In the genomic region with DNA sequence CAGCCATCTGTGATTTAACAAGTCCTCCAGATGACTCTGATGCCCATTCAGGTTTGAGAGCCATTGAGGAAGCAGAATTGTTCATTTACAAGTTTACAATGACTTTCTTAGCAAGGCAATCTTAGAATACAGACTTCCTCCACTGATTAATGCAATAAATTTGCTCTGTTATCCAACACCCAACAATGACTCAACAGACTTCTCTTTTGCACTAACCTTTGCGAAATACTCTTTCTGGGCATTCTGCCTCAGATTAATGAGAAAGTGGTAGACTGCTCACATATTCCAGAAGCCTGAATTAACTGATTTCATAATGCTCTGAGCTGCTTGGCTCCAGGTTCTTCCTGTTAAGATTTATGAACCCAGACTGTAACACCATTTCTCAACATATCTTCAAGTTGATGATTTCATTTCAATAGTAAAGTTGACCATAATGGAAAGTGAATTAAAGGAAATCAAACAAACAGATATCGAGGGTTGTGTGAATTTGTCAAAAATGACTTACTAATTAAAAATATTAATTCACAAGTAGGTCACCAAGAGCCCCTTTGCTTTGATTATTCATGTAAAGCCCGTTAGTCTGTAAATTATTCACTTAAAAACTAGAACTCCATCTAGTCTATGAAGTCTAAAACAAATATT, we compare ENCODE assay signal across 13 cellular contexts.
DNase-seq lines count a peak whose midpoint lies in the region; ATAC-seq and TF ChIP-seq lines count a peak whose summit lies in the region.
"Had no signal": no experiment of that assay in that cellular context is flagged by ENCODE, and none has a peak within 500 bp of the region (broad histone marks: within the 10 kb centered on the region; RNA-seq: fewer than 3 reads in every experiment).

No MANE protein-coding gene starts in this region.

- no peak overlapping the region for H2AFZ ChIP-seq in hepatocyte

- H3K4me3 Mint-ChIP-seq in activated CD8-positive, alpha-beta T cell treated with anti-CD3 and anti-CD28 coated beads, Interleukin-2, amount 10 ng/mL, durations not matched to agents 7 days and 5 days, result no peak overlapping the region
- no peak overlapping the region for H3K4me3 Mint-ChIP-seq in T-helper 17 cell
- H3K4me3 Mint-ChIP-seq: CD4-positive, CD25-positive, alpha-beta regulatory T cell had no signal

- TF ChIP-seq CTCF in A673 (conservative IDR thresholded peaks at IDR 0.05; ENCODE audit: low read depth, low read length), result no peak
- TF ChIP-seq CTCF in ascending aorta (IDR thresholded peaks at IDR 0.05), result no peak
- TF ChIP-seq CTCF in hepatocyte (IDR thresholded peaks at IDR 0.05; ENCODE audit: poor library complexity), result no peak
- no peak for TF ChIP-seq CTCF in suprapubic skin (IDR thresholded peaks at IDR 0.05)

- 80% methylated on average over 3 of the region's 3 CpGs for WGBS in hepatocyte (ENCODE audit: low lambda C conversion rate, missing lambda C conversion rate)
- WGBS in suprapubic skin, result 56% methylated on average over 3 of the region's 3 CpGs

- H3K36me3 ChIP-seq in A673 (ENCODE audit: insufficient read depth, low read length, poor library complexity, severe bottlenecking) (no peaks in the 10 kb centered on the region), ascending aorta (peaks cover 0 to 13% of the 10 kb centered on the region in 2 donors), hepatocyte (replicated peaks; ENCODE audit: insufficient read depth, low read depth) (no peaks in the 10 kb centered on the region), suprapubic skin (no peaks in the 10 kb centered on the region)

- H3K4me1 ChIP-seq in A673 (ENCODE audit: insufficient read depth, low read length, poor library complexity, severe bottlenecking) (peaks cover 13% of the 10 kb centered on the region), ascending aorta (peaks cover 7 to 35% of the 10 kb centered on the region in 2 donors), hepatocyte (ENCODE audit: insufficient read depth) (no peaks in the 10 kb centered on the region), suprapubic skin (peaks cover 10% of the 10 kb centered on the region)

- H4K20me1 ChIP-seq in hepatocyte (ENCODE audit: insufficient read depth, poor library complexity, severe bottlenecking), result no peaks in the 10 kb centered on the region

- DNase-seq in A673 (ENCODE audit: low spot score), result peak; percentile 90
- peak; percentile 36 for DNase-seq in HPDE6-E6E7 (ENCODE audit: extremely low spot score)
- peak in 1 of 2 donors; percentile 81 for DNase-seq in ascending aorta (ENCODE audit: low spot score in 2 of 2)
- peak; percentile 57 for DNase-seq in hepatocyte (ENCODE audit: low spot score)
- DNase-seq in suprapubic skin (ENCODE audit: low spot score in 2 of 2), result no peak
- DNase-seq in activated CD8-positive, alpha-beta T cell treated with anti-CD3 and anti-CD28 coated beads, Interleukin-2, amount 10 ng/mL, durations not matched to agents 7 days and 5 days, result no peak
- no peak for DNase-seq in middle frontal gyrus (ENCODE audit: extremely low spot score, low spot score)
- DNase-seq in T-helper 17 cell, result no peak
- DNase-seq: CD4-positive, CD25-positive, alpha-beta regulatory T cell; dorsolateral prefrontal cortex; NCI-H2171 treated with DMSO at 0.1 percent for 48 hours; occipital lobe; T-helper 1 cell had no signal

- H3K9me2 ChIP-seq in hepatocyte (replicated peaks; ENCODE audit: insufficient read depth), result no peaks in the 10 kb centered on the region

- TF ChIP-seq POLR2A in suprapubic skin (IDR thresholded peaks at IDR 0.05), result no peak

- no peak for TF ChIP-seq EP300 in suprapubic skin (IDR thresholded peaks at IDR 0.05)

- CTCF ChIA-PET in A673 (lab: Charles Lee), result interaction anchor here (0.8 kb wide), 1 partner anchor 16 kb away, joined by 3 read pairs; no protein-coding TSS in a partner anchor
- CTCF ChIA-PET in activated CD8-positive, alpha-beta T cell treated with anti-CD3 and anti-CD28 coated beads, Interleukin-2, amount 10 ng/mL, durations not matched to agents 7 days and 5 days (lab: Charles Lee), result no interaction called here

- ATAC-seq in activated CD8-positive, alpha-beta T cell treated with anti-CD3 and anti-CD28 coated beads, Interleukin-2, amount 10 ng/mL, durations not matched to agents 7 days and 5 days, result no peak
- no peak for ATAC-seq in T-helper 17 cell

- no peaks in the 10 kb centered on the region for H3K9me3 Mint-ChIP-seq in activated CD8-positive, alpha-beta T cell treated with anti-CD3 and anti-CD28 coated beads, Interleukin-2, amount 10 ng/mL, durations not matched to agents 7 days and 5 days (ENCODE audit: insufficient read depth)

- BruUV-seq in A673 (replicated peaks; lab: Mats Ljungman, UMichigan), result no TSS peak

- H3K27me3 ChIP-seq in A673 (replicated peaks; ENCODE audit: insufficient read depth, low read depth, low read length, poor library complexity) (no peaks in the 10 kb centered on the region), ascending aorta (no peaks in the 10 kb centered on the region), hepatocyte (no peaks in the 10 kb centered on the region), suprapubic skin (no peaks in the 10 kb centered on the region)
- H3K27me3 ChIP-seq: dorsolateral prefrontal cortex had no signal

- intact Hi-C loops in A673 (cut with micrococcal nuclease; ENCODE audit: unreplicated experiment) (no loop called here), ascending aorta (cut with DNase I) (loop anchor here (2.0 kb wide), 1 partner anchor 16 kb away; no protein-coding TSS in a partner anchor)

- H3K4me2 ChIP-seq in hepatocyte, result no peak overlapping the region

- H3K9me3 ChIP-seq in A673 (ENCODE audit: low read depth, low read length, poor library complexity, severe bottlenecking), result peaks cover 17% of the 10 kb centered on the region
- H3K9me3 ChIP-seq in ascending aorta, result peaks cover 14 to 42% of the 10 kb centered on the region in 2 donors
- no peaks in the 10 kb centered on the region for H3K9me3 ChIP-seq in hepatocyte (ENCODE audit: low read depth)
- H3K9me3 ChIP-seq in suprapubic skin, result no peaks in the 10 kb centered on the region
- H3K9me3 ChIP-seq in T-helper 17 cell (ENCODE audit: control insufficient read depth, low read length, poor library complexity, severe bottlenecking), result no peaks in the 10 kb centered on the region

- no peaks in the 10 kb centered on the region for H3K4me1 Mint-ChIP-seq in activated CD8-positive, alpha-beta T cell treated with anti-CD3 and anti-CD28 coated beads, Interleukin-2, amount 10 ng/mL, durations not matched to agents 7 days and 5 days (ENCODE audit: low read depth)
- H3K4me1 Mint-ChIP-seq in T-helper 17 cell, result no peaks in the 10 kb centered on the region
- H3K4me1 Mint-ChIP-seq: CD4-positive, CD25-positive, alpha-beta regulatory T cell had no signal

- no peak overlapping the region for H3K27ac ChIP-seq in A673 (ENCODE audit: low read depth, low read length, poor library complexity, severe bottlenecking)
- peak overlapping the region; percentile 89 to 92 for H3K27ac ChIP-seq in ascending aorta
- H3K27ac ChIP-seq in hepatocyte, result peak overlapping the region; percentile 66
- no peak overlapping the region for H3K27ac ChIP-seq in suprapubic skin

- H3K36me3 Mint-ChIP-seq in activated CD8-positive, alpha-beta T cell treated with anti-CD3 and anti-CD28 coated beads, Interleukin-2, amount 10 ng/mL, durations not matched to agents 7 days and 5 days (ENCODE audit: low read depth), result no peaks in the 10 kb centered on the region
- no peaks in the 10 kb centered on the region for H3K36me3 Mint-ChIP-seq in T-helper 17 cell (ENCODE audit: low read depth)
- H3K36me3 Mint-ChIP-seq: CD4-positive, CD25-positive, alpha-beta regulatory T cell had no signal

- H3K79me2 ChIP-seq in hepatocyte, result no peaks in the 10 kb centered on the region

- no peak overlapping the region for H3K27ac Mint-ChIP-seq in activated CD8-positive, alpha-beta T cell treated with anti-CD3 and anti-CD28 coated beads, Interleukin-2, amount 10 ng/mL, durations not matched to agents 7 days and 5 days
- no peak overlapping the region for H3K27ac Mint-ChIP-seq in T-helper 17 cell
- H3K27ac Mint-ChIP-seq: CD4-positive, CD25-positive, alpha-beta regulatory T cell had no signal

- POLR2A ChIA-PET in A673 (lab: Charles Lee; ENCODE audit: low non-redundant PET), result no interaction called here
- POLR2A ChIA-PET in activated CD8-positive, alpha-beta T cell treated with anti-CD3 and anti-CD28 coated beads, Interleukin-2, amount 10 ng/mL, durations not matched to agents 7 days and 5 days (lab: Charles Lee), result no interaction called here

- no peak overlapping the region for H3K4me3 ChIP-seq in A673 (ENCODE audit: low read depth, low read length, poor library complexity, severe bottlenecking)
- H3K4me3 ChIP-seq in ascending aorta, result no peak overlapping the region
- no peak overlapping the region for H3K4me3 ChIP-seq in hepatocyte
- H3K4me3 ChIP-seq in suprapubic skin, result no peak overlapping the region
- H3K4me3 ChIP-seq: dorsolateral prefrontal cortex had no signal

- peaks cover 3% of the 10 kb centered on the region for H3K27me3 Mint-ChIP-seq in activated CD8-positive, alpha-beta T cell treated with anti-CD3 and anti-CD28 coated beads, Interleukin-2, amount 10 ng/mL, durations not matched to agents 7 days and 5 days (ENCODE audit: low read depth)
- H3K27me3 Mint-ChIP-seq in T-helper 17 cell, result peaks cover 8% of the 10 kb centered on the region

Comparison
In these comparisons a context has a peak if more than half of its experiments do, and no peak if none do; other contexts are left out.
1. DNase-seq: peak in A673 (single experiment), HPDE6-E6E7 (single experiment) and hepatocyte (single experiment); none in suprapubic skin (0 of 2), activated CD8-positive, alpha-beta T cell treated with anti-CD3 and anti-CD28 coated beads, Interleukin-2, amount 10 ng/mL, durations not matched to agents 7 days and 5 days (single experiment), middle frontal gyrus (single experiment) and T-helper 17 cell (0 of 3).
2. H3K27ac ChIP-seq: peak in ascending aorta (2 of 2) and hepatocyte (single experiment); none in A673 (single experiment) and suprapubic skin (single experiment).